In genomic region chr4:53364624-53365023, GRCh38 we compare ENCODE assay signal across 8 cellular contexts. TPM values are rescaled to one million over a fixed set of nuclear protein-coding genes. Genes with fewer than 3 reads are reported as not detected.
DNase-seq lines count a peak whose midpoint lies in the region; ATAC-seq and TF ChIP-seq lines count a peak whose summit lies in the region.

No MANE protein-coding gene starts in this region.

- H3K79me2 ChIP-seq in Loucy (ENCODE audit: insufficient read depth, low read length): peaks cover 42% of the 10 kb centered on the region

- intact Hi-C loops in dorsolateral prefrontal cortex (cut with DNase I): no loop called here

- H4K20me1 ChIP-seq in BLaER1 treated with 17β-estradiol and CSF1 and Interleukin-3, amounts not matched to agents 10 nM and 100 nM: peaks cover 0 to 51% (median 14%) of the 10 kb centered on the region in 11 experiments; a peak in 8 of 22 replicates
- peaks cover 5% of the 10 kb centered on the region for H4K20me1 ChIP-seq in Loucy (ENCODE audit: insufficient read depth, low read length, poor library complexity, severe bottlenecking)

- peak overlapping the region; percentile 95 for H3K4me3 Mint-ChIP-seq in neural crest cell

- H3K9me3 ChIP-seq in BLaER1 treated with 17β-estradiol and CSF1 and Interleukin-3, amounts not matched to agents 10 nM and 100 nM (replicated peaks in 1 of 11): no peaks in the 10 kb centered on the region
- H3K9me3 ChIP-seq in Loucy (ENCODE audit: insufficient read depth, low read depth, low read length): no peaks in the 10 kb centered on the region

- ATAC-seq in GM21447 (IDR thresholded peaks at IDR 0.05; ENCODE audit: unreplicated experiment) (no peak), GM19467 (IDR thresholded peaks at IDR 0.05; ENCODE audit: unreplicated experiment) (no peak), GM21786 (IDR thresholded peaks at IDR 0.05; ENCODE audit: unreplicated experiment) (no peak)

- H3K4me1 ChIP-seq in BLaER1 treated with 17β-estradiol and CSF1 and Interleukin-3, amounts not matched to agents 10 nM and 100 nM: peaks cover 34 to 51% (median 43%) of the 10 kb centered on the region in 10 experiments
- peaks cover 43% of the 10 kb centered on the region for H3K4me1 ChIP-seq in Loucy (ENCODE audit: insufficient read depth, low read length, poor library complexity, severe bottlenecking)

- no peak for TF ChIP-seq CTCF in Loucy (conservative IDR thresholded peaks at IDR 0.05; ENCODE audit: low read length)
- TF ChIP-seq CTCF in dorsolateral prefrontal cortex (IDR thresholded peaks at IDR 0.05 in 54 of 56, conservative IDR thresholded peaks at IDR 0.05 in 2 of 56; ENCODE audit: low read depth in 1 of 56, partially characterized antibody in 56 of 56): no peak
- no peak for TF ChIP-seq CTCF in neural crest cell (conservative IDR thresholded peaks at IDR 0.05)

- no peaks in the 10 kb centered on the region for H3K9me2 ChIP-seq in Loucy (replicated peaks; ENCODE audit: low read depth, low read length)

- no peaks in the 10 kb centered on the region for H3K9me3 Mint-ChIP-seq in neural crest cell

- no peaks in the 10 kb centered on the region for H3F3A ChIP-seq in Loucy (ENCODE audit: low read depth)

- peak overlapping the region; percentile 71 to 87 (median 81) for H3K9ac ChIP-seq in BLaER1 treated with 17β-estradiol and CSF1 and Interleukin-3, amounts not matched to agents 10 nM and 100 nM
- H3K9ac ChIP-seq in Loucy (ENCODE audit: low read depth, low read length, poor library complexity, severe bottlenecking): peak overlapping the region; percentile 74

- peak overlapping the region in 4 of 11 experiments; percentile 70 to 80 (median 72); a peak in 5 of 22 replicates for H3K27ac ChIP-seq in BLaER1 treated with 17β-estradiol and CSF1 and Interleukin-3, amounts not matched to agents 10 nM and 100 nM
- no peak overlapping the region for H3K27ac ChIP-seq in dorsolateral prefrontal cortex

- H2AFZ ChIP-seq in Loucy (ENCODE audit: low read length): no peak overlapping the region

- DNase-seq in dorsolateral prefrontal cortex (no peak), neural crest cell (ENCODE audit: low read depth, low spot score) (no peak), glomerular visceral epithelial cell (ENCODE audit: extremely low spot score) (no peak)

- no peak overlapping the region for H3K27ac Mint-ChIP-seq in neural crest cell (ENCODE audit: unreplicated experiment)

- H3K36me3 Mint-ChIP-seq in neural crest cell (ENCODE audit: low read depth): no peaks in the 10 kb centered on the region

- H3K4me2 ChIP-seq in BLaER1 treated with 17β-estradiol and CSF1 and Interleukin-3, amounts not matched to agents 10 nM and 100 nM: peak overlapping the region; percentile 75 to 97 (median 91)
- H3K4me2 ChIP-seq in Loucy (ENCODE audit: low read depth, low read length, poor library complexity, severe bottlenecking): peak overlapping the region; percentile 91

- H3K27me3 Mint-ChIP-seq in neural crest cell (ENCODE audit: low read depth): peaks cover 30% of the 10 kb centered on the region

- H3K4me1 Mint-ChIP-seq in neural crest cell: peaks cover 45% of the 10 kb centered on the region

- H3K4me3 ChIP-seq in BLaER1 treated with 17β-estradiol and CSF1 and Interleukin-3, amounts not matched to agents 10 nM and 100 nM: peak overlapping the region; percentile 84 to 100 (median 96)
- H3K4me3 ChIP-seq in Loucy (ENCODE audit: low read length, poor library complexity, severe bottlenecking) (peak overlapping the region; percentile 98), dorsolateral prefrontal cortex (peak overlapping the region; percentile 70 to 99 (median 94))

- peaks cover 0 to 26% (median 9%) of the 10 kb centered on the region in 11 experiments; a peak in 9 of 22 replicates for H3K36me3 ChIP-seq in BLaER1 treated with 17β-estradiol and CSF1 and Interleukin-3, amounts not matched to agents 10 nM and 100 nM
- H3K36me3 ChIP-seq in Loucy (ENCODE audit: insufficient read depth, low read length): no peaks in the 10 kb centered on the region

- no peaks in the 10 kb centered on the region for H3K27me3 ChIP-seq in BLaER1 treated with 17β-estradiol and CSF1 and Interleukin-3, amounts not matched to agents 10 nM and 100 nM
- H3K27me3 ChIP-seq in Loucy (ENCODE audit: insufficient read depth, low read length, poor library complexity, severe bottlenecking) (no peaks in the 10 kb centered on the region), dorsolateral prefrontal cortex (peaks cover 0 to 11% (median 0%) of the 10 kb centered on the region in 45 donors)

RNA-seq across cellular contexts. Expression of gene SCFD2, which starts 1.2 kb away (rescaled TPM):
- total RNA-seq in dorsolateral prefrontal cortex (10 to 100 TPM; 13.8 to 29.8 (median 23.4) TPM), neural crest cell (18.6 and 19.8 TPM in 2 replicates)

RNA-seq across cellular contexts. Expression of gene FIP1L1, which starts 12.8 kb away (rescaled TPM):
- total RNA-seq in dorsolateral prefrontal cortex: 10 to 100 TPM; 48.3 to 86.9 (median 66.4) TPM
- total RNA-seq in neural crest cell: 67.0 and 67.1 TPM in 2 replicates
